Comparison of ENCODE assay signal across 8 cellular contexts in genomic region chr5:134845852-134846640, GRCh38. TPM values are rescaled to one million over a fixed set of nuclear protein-coding genes. Genes with fewer than 3 reads are reported as not detected.
DNase-seq lines count a peak whose midpoint lies in the region; ATAC-seq and TF ChIP-seq lines count a peak whose summit lies in the region.

Gene C5orf24, plus strand, starts transcription at chr5:134845968. Its CDS starts 8,933 bp downstream, at chr5:134854901.

- 0 to 1% methylated on average over 63 of the region's 84 CpGs for WGBS in mesodermal cell (ENCODE audit: insufficient coverage in 2 of 2), 2 experiments

- peak; percentile 89 for DNase-seq in Caki2 (ENCODE audit: low read depth)
- DNase-seq in HUDEP-2 (lab: John Stamatoyannopoulos, UW; ENCODE audit: unreplicated experiment in 76 of 76), result peak in 74 of 76 experiments; percentile 47 to 94 (median 89)
- DNase-seq in activated CD8-positive, alpha-beta memory T cell treated with anti-CD3 and anti-CD28 coated beads, Interleukin-2, amount 50 U/mL, for 4 hours, result peak; percentile 91
- DNase-seq in stimulated activated CD8-positive, alpha-beta memory T cell treated with anti-CD3 and anti-CD28 coated beads, Interleukin-15, amount 100 ng/mL, for 24 hours (ENCODE audit: low read depth), result peak; percentile 77

- no peaks in the 10 kb centered on the region for H4K20me1 ChIP-seq in OCI-LY1 (ENCODE audit: insufficient read depth, low read length)

- peak within 1 kb of the TSS; percentile 82 for H3K27ac ChIP-seq in OCI-LY1 (ENCODE audit: low read depth, low read length, poor library complexity, severe bottlenecking)
- peak within 1 kb of the TSS; percentile 95 for H3K27ac ChIP-seq in mesodermal cell (ENCODE audit: low read depth, low read length, severe bottlenecking)

- H3K9me3 ChIP-seq in OCI-LY1 (ENCODE audit: low read length) (no peaks in the 10 kb centered on the region), mesodermal cell (ENCODE audit: control insufficient read depth, low read length) (no peaks in the 10 kb centered on the region)

- no peak within 1 kb of the TSS for H2AFZ ChIP-seq in OCI-LY1 (ENCODE audit: low read length)

- H3K4me1 ChIP-seq in OCI-LY1 (ENCODE audit: insufficient read depth, low read length, severe bottlenecking), result peaks cover 22% of the 10 kb centered on the region
- H3K4me1 ChIP-seq in mesodermal cell (ENCODE audit: control insufficient read depth, insufficient read depth, low read length, poor library complexity, severe bottlenecking), result peaks cover 9% of the 10 kb centered on the region

- peak within 1 kb of the TSS; percentile 84 for H3K4me2 ChIP-seq in OCI-LY1 (ENCODE audit: low read length)

- TF ChIP-seq CTCF in OCI-LY1 (IDR thresholded peaks at IDR 0.05; ENCODE audit: low read length), result no peak

- H3F3A ChIP-seq in OCI-LY1 (ENCODE audit: insufficient read depth, low read length), result no peaks in the 10 kb centered on the region

- H3K9me2 ChIP-seq in OCI-LY1 (ENCODE audit: low read depth, low read length), result no peaks in the 10 kb centered on the region

- H3K9ac ChIP-seq in OCI-LY1 (ENCODE audit: low read length), result peak within 1 kb of the TSS; percentile 99

- H3K4me3 ChIP-seq in OCI-LY1 (ENCODE audit: low read depth, low read length, poor library complexity, severe bottlenecking), result peak within 1 kb of the TSS; percentile 95
- peak within 1 kb of the TSS; percentile 88 for H3K4me3 ChIP-seq in mesodermal cell (ENCODE audit: extremely low read depth, insufficient read depth, low read length, poor library complexity, severe bottlenecking)

- peak; percentile 96 for ATAC-seq in GM21381 (IDR thresholded peaks at IDR 0.05; ENCODE audit: unreplicated experiment)

- H3K27me3 ChIP-seq in OCI-LY1 (ENCODE audit: insufficient read depth, low read length), result no peaks in the 10 kb centered on the region

- peaks cover 21% of the 10 kb centered on the region for H3K79me2 ChIP-seq in OCI-LY1 (ENCODE audit: insufficient read depth, low read length)

- in situ Hi-C loops in Caki2 (cut with HindIII; ENCODE audit: low pct_unique_long_range_greater_than_20kb, low sequenced_read_pairs), result loop anchor here (10.0 kb wide), 1 partner anchor 91 kb away; the partner anchor contains the start of gene DDX46
- in situ Hi-C loops in endometrial microvascular endothelial cells (cut with HindIII; ENCODE audit: inconsistent ontology term, low pct_unique_long_range_greater_than_20kb, low sequenced_read_pairs), result no loop called here

- H3K36me3 ChIP-seq in OCI-LY1 (ENCODE audit: insufficient read depth, low read length) (peaks cover 19% of the 10 kb centered on the region; the same call in 1 of the 2 replicates), mesodermal cell (ENCODE audit: control insufficient read depth, insufficient read depth, low read length) (peaks cover 36% of the 10 kb centered on the region)

RNA-seq across cellular contexts. Expression of gene C5orf24, which starts in this region (rescaled TPM):
- total RNA-seq in Caki2 (2014; rRNA removed; shearing (Covaris generic); ENCODE audit: low replicate concordance), result 9.7 and 18.5 TPM in 2 replicates
- 45.3 TPM for total RNA-seq in endometrial microvascular endothelial cells (ENCODE audit: inconsistent ontology term)
- polyA plus RNA-seq in mesodermal cell (2013, experiment 1 of 2), result 51.1 TPM
- polyA plus RNA-seq in mesodermal cell (2013, experiment 2 of 2), result 56.1 TPM

Comparison
In these comparisons a context has a peak if more than half of its experiments do, and no peak if none do; other contexts are left out.
1. Peak in every context shown above with its lines: DNase-seq, ATAC-seq, H3K4me3 ChIP-seq and H3K27ac ChIP-seq.